In the genomic region with DNA sequence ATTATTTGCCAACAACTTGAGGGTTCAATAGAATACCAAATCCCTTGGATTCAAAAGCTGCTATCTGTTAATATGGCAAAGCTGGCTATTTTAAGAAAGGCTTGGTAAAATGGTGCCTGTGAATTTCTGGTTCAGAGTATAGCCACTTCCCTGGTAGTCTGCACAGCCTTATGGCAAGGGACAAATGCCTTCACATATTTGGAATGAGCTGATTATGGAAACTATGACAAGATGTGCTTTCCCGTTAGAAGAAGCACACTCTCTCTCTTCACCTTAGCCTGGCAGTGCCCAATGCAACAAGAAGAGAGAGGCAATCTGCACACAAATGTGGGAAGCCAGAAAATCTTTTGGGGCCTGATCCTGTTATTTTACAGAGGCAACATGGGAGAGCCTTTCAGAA, we compare ENCODE assay signal across 11 cellular contexts. TPM values are rescaled to one million over a fixed set of nuclear protein-coding genes. Genes with fewer than 3 reads are reported as not detected.
A peak's percentile ranks its signal among the peaks of the same experiment; 100 is the strongest.
DNase-seq lines count a peak whose midpoint lies in the region; ATAC-seq and TF ChIP-seq lines count a peak whose summit lies in the region.
"Had no signal": no experiment of that assay in that cellular context is flagged by ENCODE, and none has a peak within 500 bp of the region (broad histone marks: within the 10 kb centered on the region; RNA-seq: fewer than 3 reads in every experiment).

No MANE protein-coding gene starts in this region.

- H3K4me1 ChIP-seq in ACC112 (ENCODE audit: control insufficient read depth, insufficient read depth, low read length, unreplicated experiment), result peaks cover 7% of the 10 kb centered on the region
- peaks cover 25% of the 10 kb centered on the region for H3K4me1 ChIP-seq in SJSA1 (replicated peaks)
- H3K4me1 ChIP-seq in gastroesophageal sphincter, result peaks cover 3 to 32% (median 7%) of the 10 kb centered on the region in 3 donors
- peaks cover 4% of the 10 kb centered on the region for H3K4me1 ChIP-seq in osteoblast (ENCODE audit: insufficient read depth, low read length)
- no peaks in the 10 kb centered on the region for H3K4me1 ChIP-seq in GM23338 (ENCODE audit: insufficient read depth)
- peaks cover 0 to 9% of the 10 kb centered on the region in 2 donors for H3K4me1 ChIP-seq in left lung

- H3K27me3 Mint-ChIP-seq in GM23338 (ENCODE audit: insufficient read depth, low read depth, poor library complexity), result no peaks in the 10 kb centered on the region

- H3K9me3 ChIP-seq in SJSA1 (replicated peaks) (no peaks in the 10 kb centered on the region), gastroesophageal sphincter (no peaks in the 10 kb centered on the region), osteoblast (ENCODE audit: low read depth, low read length) (no peaks in the 10 kb centered on the region), left lung (no peaks in the 10 kb centered on the region)
- H3K9me3 ChIP-seq: testis had no signal

- H4K20me1 ChIP-seq in osteoblast (ENCODE audit: insufficient read depth, low read length), result no peaks in the 10 kb centered on the region
- no peaks in the 10 kb centered on the region for H4K20me1 ChIP-seq in GM23338 (replicated peaks; ENCODE audit: insufficient read depth)

- H3F3A ChIP-seq in GM23338 (replicated peaks; ENCODE audit: low read depth), result no peaks in the 10 kb centered on the region

- no peak for TF ChIP-seq EP300 in gastroesophageal sphincter (IDR thresholded peaks at IDR 0.05)

- H3K27ac Mint-ChIP-seq in GM23338, result no peak overlapping the region
- H3K27ac Mint-ChIP-seq: activated CD4-positive, alpha-beta T cell treated with anti-CD3 and anti-CD28 coated beads, Interleukin-2, amount 10 ng/mL, durations not matched to agents 7 days and 5 days; endodermal cell had no signal

- no peaks in the 10 kb centered on the region for H3K9me3 Mint-ChIP-seq in GM23338
- H3K9me3 Mint-ChIP-seq: activated CD4-positive, alpha-beta T cell treated with anti-CD3 and anti-CD28 coated beads, Interleukin-2, amount 10 ng/mL, durations not matched to agents 7 days and 5 days had no signal

- intact Hi-C loops in left lung (cut with DNase I), result loop anchor here in 1 of 2 donors (10.0 kb wide), 1 partner anchor 223 kb away; no protein-coding TSS in a partner anchor

- DNase-seq in SJSA1 (ENCODE audit: low read depth in 1 of 2, low spot score in 2 of 2) (no peak), osteoblast (ENCODE audit: insufficient read length, low spot score, missing footprints) (no peak), GM23338 (ENCODE audit: low spot score) (no peak), GM20000 (ENCODE audit: low spot score) (no peak), NCI-H146 (lab: John Stamatoyannopoulos, UW) (no peak), left lung (no peak)

- H3K36me3 Mint-ChIP-seq in GM23338 (ENCODE audit: low read depth), result no peaks in the 10 kb centered on the region

- no peak overlapping the region for H3K4me3 Mint-ChIP-seq in GM23338
- H3K4me3 Mint-ChIP-seq: activated CD4-positive, alpha-beta T cell treated with anti-CD3 and anti-CD28 coated beads, Interleukin-2, amount 10 ng/mL, durations not matched to agents 7 days and 5 days; endodermal cell had no signal

- H3K36me3 ChIP-seq in ACC112 (ENCODE audit: insufficient read depth, low read length) (no peaks in the 10 kb centered on the region), SJSA1 (no peaks in the 10 kb centered on the region), gastroesophageal sphincter (no peaks in the 10 kb centered on the region), osteoblast (ENCODE audit: insufficient read depth, low read length) (no peaks in the 10 kb centered on the region), GM23338 (ENCODE audit: insufficient read depth) (no peaks in the 10 kb centered on the region), left lung (no peaks in the 10 kb centered on the region)

- ATAC-seq in gastroesophageal sphincter, result no peak
- no peak for ATAC-seq in GM23338
- ATAC-seq in left lung, result no peak

- H3K9me2 ChIP-seq in GM23338 (ENCODE audit: insufficient read depth), result no peaks in the 10 kb centered on the region

- no peaks in the 10 kb centered on the region for H3K79me2 ChIP-seq in ACC112 (ENCODE audit: control insufficient read depth, insufficient read depth, low read length, unreplicated experiment)
- H3K79me2 ChIP-seq in osteoblast (ENCODE audit: insufficient read depth, low read length), result no peaks in the 10 kb centered on the region
- no peaks in the 10 kb centered on the region for H3K79me2 ChIP-seq in GM23338 (replicated peaks; ENCODE audit: insufficient read depth)

- 25 to 33% methylated on average over 1 of the region's 1 CpG for WGBS in gastroesophageal sphincter (ENCODE audit: low coverage in 1 of 2), 2 donors

- no peak for TF ChIP-seq POLR2A in gastroesophageal sphincter (IDR thresholded peaks at IDR 0.05)

- TF ChIP-seq CTCF in gastroesophageal sphincter (IDR thresholded peaks at IDR 0.05) (no peak), osteoblast (IDR thresholded peaks at IDR 0.05; ENCODE audit: extremely low read depth, low read depth, low read length) (no peak), GM23338 (conservative IDR thresholded peaks at IDR 0.05; ENCODE audit: low read depth in 2 of 2) (no peak), GM20000 (IDR thresholded peaks at IDR 0.05; ENCODE audit: extremely low read depth, missing control alignments) (no peak), left lung (IDR thresholded peaks at IDR 0.05) (no peak)

- peaks cover 12% of the 10 kb centered on the region; the same call in 2 of the 3 replicates for H3K4me1 Mint-ChIP-seq in GM23338

- no peak overlapping the region for H3K4me3 ChIP-seq in ACC112 (ENCODE audit: low read depth, low read length)
- H3K4me3 ChIP-seq in SJSA1, result no peak overlapping the region
- no peak overlapping the region for H3K4me3 ChIP-seq in gastroesophageal sphincter
- H3K4me3 ChIP-seq in osteoblast (ENCODE audit: insufficient read depth, low read length), result no peak overlapping the region
- H3K4me3 ChIP-seq in GM23338, result no peak overlapping the region
- H3K4me3 ChIP-seq in left lung, result no peak overlapping the region
- H3K4me3 ChIP-seq: testis had no signal

- H3K4me2 ChIP-seq in osteoblast (ENCODE audit: insufficient read depth, low read length) (no peak overlapping the region), GM23338 (no peak overlapping the region)

- H3K27ac ChIP-seq in ACC112 (ENCODE audit: low read depth, low read length), result no peak overlapping the region
- peak overlapping the region; percentile 30 for H3K27ac ChIP-seq in SJSA1
- peak overlapping the region; percentile 73 to 78 (median 76) for H3K27ac ChIP-seq in gastroesophageal sphincter
- no peak overlapping the region for H3K27ac ChIP-seq in osteoblast (ENCODE audit: low read depth, low read length)
- H3K27ac ChIP-seq in GM23338 (ENCODE audit: low read depth), result no peak overlapping the region
- H3K27ac ChIP-seq in left lung, result peak overlapping the region in 1 of 2 donors; percentile 46

- H3K27me3 ChIP-seq in ACC112 (ENCODE audit: insufficient read depth, low read length) (no peaks in the 10 kb centered on the region), SJSA1 (replicated peaks) (no peaks in the 10 kb centered on the region), gastroesophageal sphincter (no peaks in the 10 kb centered on the region), osteoblast (ENCODE audit: insufficient read depth, low read length) (peaks cover 4% of the 10 kb centered on the region), GM23338 (ENCODE audit: insufficient read depth) (no peaks in the 10 kb centered on the region), left lung (no peaks in the 10 kb centered on the region)
- H3K27me3 ChIP-seq: testis had no signal

- H2AFZ ChIP-seq in ACC112 (ENCODE audit: low read length, unreplicated experiment), result peak overlapping the region; percentile 76
- H2AFZ ChIP-seq in osteoblast (ENCODE audit: low read length), result peak overlapping the region; percentile 64
- H2AFZ ChIP-seq in GM23338, result no peak overlapping the region; the same call in 1 of the 2 replicates

TF ChIP-seq in GM23338, 12 proteins besides CTCF, POLR2A, EP300 and RAD21 (continues in another document):
- TF ChIP-seq STAT1 (IDR thresholded peaks at IDR 0.05; ENCODE audit: unreplicated experiment), result no peak
- TF ChIP-seq CREB1 (CRISPR knock-in tag; IDR thresholded peaks at IDR 0.05; ENCODE audit: low read depth), result no peak
- no peak for TF ChIP-seq NANOG (IDR thresholded peaks at IDR 0.05; ENCODE audit: borderline replicate concordance)
- TF ChIP-seq JUNB (IDR thresholded peaks at IDR 0.05; ENCODE audit: unreplicated experiment), result no peak
- TF ChIP-seq POLR2AphosphoS5 (IDR thresholded peaks at IDR 0.05; ENCODE audit: low read depth), result no peak
- TF ChIP-seq, protein P1, sequence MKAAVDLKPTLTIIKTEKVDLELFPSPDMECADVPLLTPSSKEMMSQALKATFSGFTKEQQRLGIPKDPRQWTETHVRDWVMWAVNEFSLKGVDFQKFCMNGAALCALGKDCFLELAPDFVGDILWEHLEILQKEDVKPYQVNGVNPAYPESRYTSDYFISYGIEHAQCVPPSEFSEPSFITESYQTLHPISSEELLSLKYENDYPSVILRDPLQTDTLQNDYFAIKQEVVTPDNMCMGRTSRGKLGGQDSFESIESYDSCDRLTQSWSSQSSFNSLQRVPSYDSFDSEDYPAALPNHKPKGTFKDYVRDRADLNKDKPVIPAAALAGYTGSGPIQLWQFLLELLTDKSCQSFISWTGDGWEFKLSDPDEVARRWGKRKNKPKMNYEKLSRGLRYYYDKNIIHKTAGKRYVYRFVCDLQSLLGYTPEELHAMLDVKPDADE (IDR thresholded peaks at IDR 0.05), result no peak
- TF ChIP-seq ZNF114 (CRISPR knock-in tag; IDR thresholded peaks at IDR 0.05), result no peak

RNA-seq across cellular contexts. Expression of a gene that starts 47.5 kb away (rescaled TPM):
- total RNA-seq in SJSA1 (2014; rRNA removed; shearing (Covaris generic)), result 73.5 and 95.7 TPM in 2 replicates
- total RNA-seq in gastroesophageal sphincter, result 100 to 1,000 TPM; 318 to 496 (median 327) TPM
- 55.7 and 56.1 TPM in 2 replicates for total RNA-seq in osteoblast
- 9.6 and 13.7 TPM in 2 replicates for total RNA-seq in GM23338 (2014; rRNA removed; shearing (Covaris generic))
- polyA plus RNA-seq in GM23338 (2016; fragmentation: Nextera tagmentation; extraction: Ambion mirVana), result 6.5 and 7.6 TPM in 2 replicates
- 10 to 100 TPM; 49.6 to 57.5 TPM for total RNA-seq in left lung

Comparison
In these comparisons a context has a peak if more than half of its experiments do, and no peak if none do; other contexts are left out.
1. H3K27ac ChIP-seq: peak in SJSA1 (single experiment) and gastroesophageal sphincter (4 of 4); none in ACC112 (single experiment), osteoblast (single experiment) and GM23338 (single experiment).